Comparison of ENCODE assay signal across 8 cellular contexts in the genomic region with DNA sequence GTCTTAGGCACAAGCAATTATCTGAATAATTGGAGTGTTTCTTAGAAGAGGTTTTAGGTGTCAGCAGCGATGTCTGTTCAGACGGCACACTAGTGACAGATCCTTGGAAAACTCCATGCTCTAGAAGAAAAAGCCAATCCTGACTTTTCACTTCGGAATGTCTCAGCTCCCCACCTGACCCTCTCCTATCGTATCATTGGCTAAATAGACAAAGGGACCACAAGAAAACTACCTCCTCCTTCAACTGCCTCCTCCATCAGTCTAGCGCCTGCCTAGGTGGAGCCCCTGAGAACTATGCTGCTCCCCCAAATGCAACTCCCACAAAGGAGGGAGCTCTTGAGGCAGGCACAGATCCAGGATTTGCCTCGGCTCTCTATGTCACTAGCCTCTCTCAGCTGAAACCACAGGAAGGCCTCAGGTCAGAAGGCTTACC.
DNase-seq lines count a peak whose midpoint lies in the region; ATAC-seq, FAIRE-seq and TF ChIP-seq lines count a peak whose summit lies in the region.

No MANE protein-coding gene starts in this region.

- H3K36me3 ChIP-seq in GM23248 (ENCODE audit: low read depth) (no peaks in the 10 kb centered on the region), muscle layer of duodenum (ENCODE audit: control insufficient read depth in 1 of 2, insufficient read depth in 2 of 2, low read length in 2 of 2) (no peaks in the 10 kb centered on the region)

- no peaks in the 10 kb centered on the region for H4K20me1 ChIP-seq in GM23248 (ENCODE audit: insufficient read depth)

- TF ChIP-seq EP300 in A549 (IDR thresholded peaks at IDR 0.05), result no peak

- TF ChIP-seq POLR2A in A549 (IDR thresholded peaks at IDR 0.05; ENCODE audit: low read length), result no peak

- H3K27ac ChIP-seq in A549, result peak overlapping the region; percentile 94 to 95
- peak overlapping the region; percentile 99 for H3K27ac ChIP-seq in GM23248
- peak overlapping the region; percentile 95 for H3K27ac ChIP-seq in muscle layer of duodenum (ENCODE audit: low read length)

- H3K4me3 ChIP-seq in A549, result no peak overlapping the region
- H3K4me3 ChIP-seq in GM23248, result peak overlapping the region; percentile 31
- H3K4me3 ChIP-seq in muscle layer of duodenum (ENCODE audit: low read depth in 1 of 2, low read length in 2 of 2), result peak overlapping the region; percentile 31 to 43

- TF ChIP-seq CTCF in A549 (IDR thresholded peaks at IDR 0.05), result no peak

- H3F3A ChIP-seq in GM23248 (ENCODE audit: insufficient read depth), result peaks cover 72% of the 10 kb centered on the region

- CTCF ChIA-PET in A549 (lab: Yijun Ruan, JAX), result interaction anchor here (1.2 to 12.5 kb wide), 7 partner anchors 13 to 103 kb away, joined by 3 to 94 read pairs (median 7); no protein-coding TSS in a partner anchor

- FAIRE-seq in A549 (lab: Jason Lieb, UNC), result no peak

- H3K9me2 ChIP-seq in GM23248 (ENCODE audit: insufficient read depth), result no peaks in the 10 kb centered on the region

- H3K9me3 ChIP-seq in A549 (no peaks in the 10 kb centered on the region), GM23248 (ENCODE audit: low read depth) (no peaks in the 10 kb centered on the region), muscle layer of duodenum (ENCODE audit: control insufficient read depth in 1 of 2, low read length in 2 of 2) (no peaks in the 10 kb centered on the region)

- H3K79me2 ChIP-seq in GM23248 (ENCODE audit: insufficient read depth), result no peaks in the 10 kb centered on the region

- no peaks in the 10 kb centered on the region for H3K27me3 ChIP-seq in GM23248 (replicated peaks; ENCODE audit: insufficient read depth)
- H3K27me3 ChIP-seq in muscle layer of duodenum (ENCODE audit: low read depth, low read length), result no peaks in the 10 kb centered on the region

- peak overlapping the region; percentile 83 for H3K9ac ChIP-seq in GM23248

- H3K4me2 ChIP-seq in A549 (peak overlapping the region; percentile 52), GM23248 (ENCODE audit: unreplicated experiment) (peak overlapping the region; percentile 74)

- no peak for TF ChIP-seq RAD21 in A549 (conservative IDR thresholded peaks at IDR 0.05 in 1 of 2, IDR thresholded peaks at IDR 0.05 in 1 of 2)

- in situ Hi-C loops in GM23248 (cut with MboI), result loop anchor here (10.0 kb wide), 2 partner anchors 255 to 365 kb away; partner anchors contain the start of gene IRF2BP2

- 68% methylated on average over 6 of the region's 6 CpGs for WGBS in A549 (ENCODE audit: missing lambda C conversion rate)
- 42 to 48% methylated on average over 6 of the region's 6 CpGs for WGBS in GM23248 (ENCODE audit: low coverage in 1 of 2, low lambda C conversion rate in 2 of 2, missing lambda C conversion rate in 2 of 2), 2 experiments

- POLR2A ChIA-PET in A549 (lab: Yijun Ruan, JAX), result interaction anchor here (1.0 to 3.8 kb wide), 5 partner anchors 17 to 368 kb away, joined by 4 to 33 read pairs (median 7); partner anchors contain the start of gene IRF2BP2

- H2AFZ ChIP-seq in GM23248, result peak overlapping the region; percentile 46

- peak; percentile 36 to 37 for ATAC-seq in A549

- H3K4me1 ChIP-seq in A549 (peaks cover 84% of the 10 kb centered on the region), GM23248 (ENCODE audit: insufficient read depth) (peaks cover 69% of the 10 kb centered on the region), muscle layer of duodenum (ENCODE audit: control insufficient read depth in 1 of 2, insufficient read depth in 2 of 2, low read length in 2 of 2) (peaks cover 36 to 54% of the 10 kb centered on the region in 2 donors)

- DNase-seq in A549 (ENCODE audit: low read depth in 1 of 2, low spot score in 1 of 2), result no peak
- no peak for DNase-seq in GM23248
- peak; percentile 71 for DNase-seq in astrocyte of the hippocampus (ENCODE audit: low read depth, low spot score)
- no peak for DNase-seq in pons (ENCODE audit: low spot score)
- no peak for DNase-seq in DMS79 (lab: John Stamatoyannopoulos, UW)
- no peak for DNase-seq in NCI-H446 treated with DMSO at 0.1 percent for 48 hours (lab: John Stamatoyannopoulos, UW)
- no peak for DNase-seq in NCI-H2196 treated with DMSO at 0.1 percent for 48 hours (lab: John Stamatoyannopoulos, UW; ENCODE audit: unreplicated experiment)

TF ChIP-seq in A549, 52 proteins besides CTCF, POLR2A, EP300 and RAD21:
- TF ChIP-seq ZFP36 (IDR thresholded peaks at IDR 0.05; ENCODE audit: borderline replicate concordance, partially characterized antibody) (peak; percentile 66), ATOH8 (CRISPR knock-in tag; IDR thresholded peaks at IDR 0.05; ENCODE audit: low read depth) (peak; percentile 38; the same call in 1 of the 2 replicates), HOXB13 (CRISPR knock-in tag; IDR thresholded peaks at IDR 0.05; ENCODE audit: low read depth) (no peak), FOXS1 (CRISPR knock-in tag; IDR thresholded peaks at IDR 0.05) (peak; percentile 48; the same call in 1 of the 2 replicates), HDAC2 (IDR thresholded peaks at IDR 0.05) (no peak)
- TF ChIP-seq, protein P1, sequence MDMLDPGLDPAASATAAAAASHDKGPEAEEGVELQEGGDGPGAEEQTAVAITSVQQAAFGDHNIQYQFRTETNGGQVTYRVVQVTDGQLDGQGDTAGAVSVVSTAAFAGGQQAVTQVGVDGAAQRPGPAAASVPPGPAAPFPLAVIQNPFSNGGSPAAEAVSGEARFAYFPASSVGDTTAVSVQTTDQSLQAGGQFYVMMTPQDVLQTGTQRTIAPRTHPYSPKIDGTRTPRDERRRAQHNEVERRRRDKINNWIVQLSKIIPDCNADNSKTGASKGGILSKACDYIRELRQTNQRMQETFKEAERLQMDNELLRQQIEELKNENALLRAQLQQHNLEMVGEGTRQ (IDR thresholded peaks at IDR 0.05), result peak; percentile 69
